19 cellular contexts compared by ENCODE assay signal in genomic region chr7:16462618-16463017, GRCh38. TPM values are rescaled to one million over a fixed set of nuclear protein-coding genes. Genes with fewer than 3 reads are reported as not detected.
DNase-seq lines count a peak whose midpoint lies in the region; ATAC-seq and TF ChIP-seq lines count a peak whose summit lies in the region.
"Had no signal": no experiment of that assay in that cellular context is flagged by ENCODE, and none has a peak within 500 bp of the region (broad histone marks: within the 10 kb centered on the region; RNA-seq: fewer than 3 reads in every experiment).

No MANE protein-coding gene starts in this region.

- DNase-seq in H9 = peak; percentile 30
- DNase-seq in WTC11 (ENCODE audit: low spot score) = no peak
- DNase-seq in lower lobe of right lung = no peak
- DNase-seq in smooth muscle cell (lab: John Stamatoyannopoulos, UW; ENCODE audit: unreplicated experiment) = no peak
- no peak for DNase-seq in activated T-cell treated with anti-CD3 and anti-CD28 coated beads for 4 hours
- no peak for DNase-seq in effector CD8-positive, alpha-beta T cell (lab: John Stamatoyannopoulos, UW)
- DNase-seq: CD8-positive, alpha-beta T cell; DMS53; EL; GOT3; NCI-H1417 treated with DMSO at 0.1 percent for 48 hours; NCI-H187 treated with DMSO at 0.1 percent for 48 hours; NCI-H2227 treated with DMSO at 0.1 percent for 48 hours; NCI-H524 treated with DMSO at 0.1 percent for 48 hours; PC-3 had no signal

- H3T11ph ChIP-seq in H9 (ENCODE audit: low read length) = no peak overlapping the region

- H3K27ac Mint-ChIP-seq in H9 (peak overlapping the region in 2 of 3 experiments; percentile 78 to 80; a peak in 2 of 7 replicates), WTC11 (peak overlapping the region; percentile 92)
- H3K27ac Mint-ChIP-seq: CD8-positive, alpha-beta T cell had no signal

- no peak overlapping the region for H4K8ac ChIP-seq in H9 (replicated peaks; ENCODE audit: insufficient read length, low read depth, low read length)

- POLR2A ChIA-PET in WTC11 (lab: Charles Lee) = interaction anchor here (0.9 kb wide), 1 partner anchor 11 kb away, joined by 3 read pairs; no protein-coding TSS in a partner anchor

- H3K18ac ChIP-seq in H9 (ENCODE audit: insufficient read length, low read depth, low read length) = no peak overlapping the region

- ATAC-seq in WTC11 = peak; percentile 41
- ATAC-seq in lower lobe of right lung = no peak
- no peak for ATAC-seq in HG03378 (IDR thresholded peaks at IDR 0.05; ENCODE audit: unreplicated experiment)
- ATAC-seq: CD8-positive, alpha-beta T cell; PC-3 had no signal

- H4K5ac ChIP-seq in H9 (ENCODE audit: insufficient read length, low read depth, low read length) = no peak overlapping the region

- H2AFZ ChIP-seq in H9 (ENCODE audit: low read length) = no peak overlapping the region
- no peak overlapping the region for H2AFZ ChIP-seq in smooth muscle cell (ENCODE audit: low read depth)

- H3K36me3 ChIP-seq in lower lobe of right lung (no peaks in the 10 kb centered on the region), smooth muscle cell (ENCODE audit: low read depth) (no peaks in the 10 kb centered on the region)
- H3K36me3 ChIP-seq: BLaER1 treated with 17β-estradiol and CSF1 and Interleukin-3, amounts not matched to agents 10 nM and 100 nM had no signal

- H3K4me1 Mint-ChIP-seq in H9 (peaks cover 33 to 38% of the 10 kb centered on the region in 2 experiments), WTC11 (peaks cover 37% of the 10 kb centered on the region)

- H3K4me3 Mint-ChIP-seq in H9 (no peak overlapping the region), WTC11 (no peak overlapping the region)
- H3K4me3 Mint-ChIP-seq: CD8-positive, alpha-beta T cell had no signal

- no peak overlapping the region for H2BK12ac ChIP-seq in H9 (ENCODE audit: insufficient read length, low read depth, low read length)

- no peak overlapping the region for H2BK20ac ChIP-seq in H9 (ENCODE audit: low read depth, low read length, poor library complexity, severe bottlenecking)

- no peak overlapping the region for H3K27ac ChIP-seq in H9 (ENCODE audit: insufficient read length, low read depth, low read length)
- H3K27ac ChIP-seq in lower lobe of right lung = no peak overlapping the region
- no peak overlapping the region for H3K27ac ChIP-seq in smooth muscle cell (ENCODE audit: low read depth)
- H3K27ac ChIP-seq: BLaER1 treated with 17β-estradiol and CSF1 and Interleukin-3, amounts not matched to agents 10 nM and 100 nM; RWPE1 had no signal

- peak overlapping the region; percentile 6 for H3K4me3 ChIP-seq in lower lobe of right lung
- H3K4me3 ChIP-seq in smooth muscle cell = peak overlapping the region; percentile 51
- H3K4me3 ChIP-seq: BLaER1 treated with 17β-estradiol and CSF1 and Interleukin-3, amounts not matched to agents 10 nM and 100 nM had no signal

- WGBS in H9 (ENCODE audit: extremely low coverage, insufficient read length, low lambda C conversion rate) = no CpG with 5 or more reads among the region's 9 CpGs
- 96% methylated on average over 9 of the region's 9 CpGs for WGBS in smooth muscle cell (ENCODE audit: low lambda C conversion rate)

- no peaks in the 10 kb centered on the region for H3K79me2 ChIP-seq in H9 (ENCODE audit: insufficient read depth, low read length)
- no peaks in the 10 kb centered on the region for H3K79me2 ChIP-seq in smooth muscle cell (ENCODE audit: low read depth)

- intact Hi-C loops in lower lobe of right lung (cut with DNase I) = no loop called here

- no peak overlapping the region for H4K91ac ChIP-seq in H9 (ENCODE audit: insufficient read length, low read depth, low read length)

- H3K36me3 Mint-ChIP-seq in H9 (ENCODE audit: insufficient read depth in 1 of 3, low read depth in 3 of 3) (no peaks in the 10 kb centered on the region), WTC11 (no peaks in the 10 kb centered on the region)
- H3K36me3 Mint-ChIP-seq: CD8-positive, alpha-beta T cell had no signal

- H4K20me1 ChIP-seq in H9 (ENCODE audit: control insufficient read depth, insufficient read depth, insufficient read length) (no peaks in the 10 kb centered on the region), smooth muscle cell (ENCODE audit: low read depth) (no peaks in the 10 kb centered on the region)
- H4K20me1 ChIP-seq: BLaER1 treated with 17β-estradiol and CSF1 and Interleukin-3, amounts not matched to agents 10 nM and 100 nM had no signal

- H3K9me3 ChIP-seq in H9 (ENCODE audit: control insufficient read depth, low read depth, low read length) = no peaks in the 10 kb centered on the region
- H3K9me3 ChIP-seq in lower lobe of right lung = no peaks in the 10 kb centered on the region
- no peaks in the 10 kb centered on the region for H3K9me3 ChIP-seq in smooth muscle cell (replicated peaks; ENCODE audit: low read depth)
- H3K9me3 ChIP-seq: BLaER1 treated with 17β-estradiol and CSF1 and Interleukin-3, amounts not matched to agents 10 nM and 100 nM had no signal

- H3K9ac ChIP-seq in H9 (ENCODE audit: extremely low read depth, insufficient read length, low read length) (no peak overlapping the region), smooth muscle cell (ENCODE audit: low read depth) (no peak overlapping the region)
- H3K9ac ChIP-seq: BLaER1 treated with 17β-estradiol and CSF1 and Interleukin-3, amounts not matched to agents 10 nM and 100 nM had no signal

- no peaks in the 10 kb centered on the region for H3F3A ChIP-seq in smooth muscle cell (ENCODE audit: low read depth)

- H3K23ac ChIP-seq in H9 (ENCODE audit: insufficient read length, low read depth, low read length) = no peak overlapping the region

- no peaks in the 10 kb centered on the region for H3K9me3 Mint-ChIP-seq in H9
- no peaks in the 10 kb centered on the region for H3K9me3 Mint-ChIP-seq in WTC11
- H3K9me3 Mint-ChIP-seq: CD8-positive, alpha-beta T cell had no signal

- H3K4ac ChIP-seq in H9 (ENCODE audit: low read depth, low read length) = no peak overlapping the region

- no peaks in the 10 kb centered on the region for H3K79me1 ChIP-seq in H9 (ENCODE audit: insufficient read depth, low read depth, low read length, poor library complexity, severe bottlenecking)

- H3K14ac ChIP-seq in H9 (ENCODE audit: insufficient read depth, low read length) = peak overlapping the region; percentile 40; the same call in 1 of the 2 replicates

- H2AK5ac ChIP-seq in H9 (ENCODE audit: insufficient read length, low read length) = no peak overlapping the region

- no peak for TF ChIP-seq CTCF in H9 (conservative IDR thresholded peaks at IDR 0.05)
- TF ChIP-seq CTCF in WTC11 (IDR thresholded peaks at IDR 0.05) = no peak
- TF ChIP-seq CTCF in lower lobe of right lung (IDR thresholded peaks at IDR 0.05) = no peak
- no peak for TF ChIP-seq CTCF in smooth muscle cell (IDR thresholded peaks at IDR 0.05; ENCODE audit: borderline replicate concordance, insufficient read depth, poor library complexity, severe bottlenecking)

- H3K4me2 ChIP-seq in H9 (ENCODE audit: insufficient read depth, insufficient read length, low read length) (no peak overlapping the region), smooth muscle cell (no peak overlapping the region)
- H3K4me2 ChIP-seq: BLaER1 treated with 17β-estradiol and CSF1 and Interleukin-3, amounts not matched to agents 10 nM and 100 nM had no signal

- H2BK15ac ChIP-seq in H9 (ENCODE audit: low read depth, low read length) = no peak overlapping the region

- H3K27me3 Mint-ChIP-seq in H9 (ENCODE audit: low read depth) (no peaks in the 10 kb centered on the region), WTC11 (ENCODE audit: low read depth) (no peaks in the 10 kb centered on the region)

- no peak overlapping the region for H2BK5ac ChIP-seq in H9 (ENCODE audit: insufficient read length, low read length)

- H2BK120ac ChIP-seq in H9 (ENCODE audit: low read depth, low read length, poor library complexity, severe bottlenecking) = no peak overlapping the region

- no peaks in the 10 kb centered on the region for H3K27me3 ChIP-seq in H9 (ENCODE audit: insufficient read depth, low read length)
- no peaks in the 10 kb centered on the region for H3K27me3 ChIP-seq in lower lobe of right lung (ENCODE audit: low read depth)
- no peaks in the 10 kb centered on the region for H3K27me3 ChIP-seq in smooth muscle cell (ENCODE audit: low read depth)
- H3K27me3 ChIP-seq: BLaER1 treated with 17β-estradiol and CSF1 and Interleukin-3, amounts not matched to agents 10 nM and 100 nM had no signal

- CTCF ChIA-PET in WTC11 (lab: Charles Lee) = interaction anchor here (0.6 to 1.4 kb wide), 3 partner anchors 25 to 364 kb away, joined by 4 to 6 read pairs (median 4); no protein-coding TSS in a partner anchor

- no peak overlapping the region for H3K56ac ChIP-seq in H9 (ENCODE audit: insufficient read length, low read depth, low read length)

- H3K23me2 ChIP-seq in H9 (ENCODE audit: insufficient read length, low read depth, low read length, poor library complexity, severe bottlenecking) = no peaks in the 10 kb centered on the region

- H3K4me1 ChIP-seq in H9 (ENCODE audit: insufficient read depth, low read length) = peaks cover 5% of the 10 kb centered on the region
- no peaks in the 10 kb centered on the region for H3K4me1 ChIP-seq in lower lobe of right lung
- peaks cover 12% of the 10 kb centered on the region for H3K4me1 ChIP-seq in smooth muscle cell (ENCODE audit: low read depth)

TF ChIP-seq in WTC11, 78 proteins besides CTCF, POLR2A, EP300 and RAD21 (continues in another document):
- TF ChIP-seq ESRRA (CRISPR knock-in tag; IDR thresholded peaks at IDR 0.05; ENCODE audit: borderline replicate concordance) = no peak
- no peak for TF ChIP-seq JUN (CRISPR knock-in tag; IDR thresholded peaks at IDR 0.05)
- TF ChIP-seq ETV6 (CRISPR knock-in tag; IDR thresholded peaks at IDR 0.05) = no peak
- TF ChIP-seq, protein P1, sequence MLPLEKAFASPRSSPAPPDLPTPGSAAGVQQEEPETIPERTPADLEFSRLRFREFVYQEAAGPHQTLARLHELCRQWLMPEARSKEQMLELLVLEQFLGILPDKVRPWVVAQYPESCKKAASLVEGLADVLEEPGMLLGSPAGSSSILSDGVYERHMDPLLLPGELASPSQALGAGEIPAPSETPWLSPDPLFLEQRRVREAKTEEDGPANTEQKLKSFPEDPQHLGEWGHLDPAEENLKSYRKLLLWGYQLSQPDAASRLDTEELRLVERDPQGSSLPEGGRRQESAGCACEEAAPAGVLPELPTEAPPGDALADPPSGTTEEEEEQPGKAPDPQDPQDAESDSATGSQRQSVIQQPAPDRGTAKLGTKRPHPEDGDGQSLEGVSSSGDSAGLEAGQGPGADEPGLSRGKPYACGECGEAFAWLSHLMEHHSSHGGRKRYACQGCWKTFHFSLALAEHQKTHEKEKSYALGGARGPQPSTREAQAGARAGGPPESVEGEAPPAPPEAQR (CRISPR knock-in tag; IDR thresholded peaks at IDR 0.05) = no peak

RNA-seq across cellular contexts. Expression of gene SOSTDC1, which starts 2.9 kb away (rescaled TPM):
- total RNA-seq in H9 (2021) (not detected in 2 replicates), WTC11 (2021) (0.09 to 0.23 TPM (median 0.15 TPM) in 3 replicates), lower lobe of right lung (8.7 TPM), smooth muscle cell (0.45 and 1.9 TPM in 2 replicates)
- 0.35 TPM in 1 of 2 replicates, not detected in the other for polyA plus RNA-seq in smooth muscle cell
- total RNA-seq: CD8-positive, alpha-beta T cell; M059J had no signal

RNA-seq across cellular contexts. Expression of gene CRPPA, which starts 41.3 kb away (rescaled TPM):
- 1.6 and 1.9 TPM in 2 replicates for total RNA-seq in H9 (2021)
- total RNA-seq in WTC11 (2021) = 0.66 to 0.87 TPM (median 0.76 TPM) in 3 replicates
- total RNA-seq in lower lobe of right lung = 3.0 TPM
- 1.9 and 5.4 TPM in 2 replicates for total RNA-seq in smooth muscle cell
- polyA plus RNA-seq in smooth muscle cell = 0.63 and 1.7 TPM in 2 replicates
